ENCODE assay signal across 24 cellular contexts in the genomic region with DNA sequence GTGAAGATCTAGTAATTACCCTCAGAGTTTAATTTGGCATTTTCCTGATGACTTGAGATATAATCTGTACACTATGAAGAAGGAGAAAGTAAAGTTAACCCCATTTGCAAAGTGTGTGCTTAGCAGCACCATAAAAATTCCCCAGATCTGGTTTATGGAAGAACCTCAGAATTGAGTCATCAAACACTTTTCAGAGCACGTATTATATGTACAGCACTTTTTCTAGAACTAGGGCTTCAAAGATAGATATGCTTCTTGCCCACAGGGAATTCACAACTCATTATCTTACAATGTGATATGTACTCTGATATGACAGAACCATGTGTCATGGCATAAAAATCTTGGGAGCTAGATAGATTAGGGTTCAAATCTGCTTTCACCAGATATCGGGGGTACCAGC.
DNase-seq lines count a peak whose midpoint lies in the region; ATAC-seq and TF ChIP-seq lines count a peak whose summit lies in the region.
"Had no signal": no experiment of that assay in that cellular context is flagged by ENCODE, and none has a peak within 500 bp of the region (broad histone marks: within the 10 kb centered on the region; RNA-seq: fewer than 3 reads in every experiment).

No MANE protein-coding gene starts in this region.

- H3K27ac Mint-ChIP-seq in activated CD4-positive, alpha-beta T cell treated with anti-CD3 and anti-CD28 coated beads, Interleukin-2, amount 10 ng/mL, durations not matched to agents 7 days and 5 days = no peak overlapping the region
- H3K27ac Mint-ChIP-seq: activated CD8-positive, alpha-beta T cell treated with anti-CD3 and anti-CD28 coated beads for 36 hours; activated naive CD8-positive, alpha-beta T cell; CD8-positive, alpha-beta T cell; IgD-negative memory B cell; stimulated activated naive CD8-positive, alpha-beta T cell treated with anti-CD3 and anti-CD28 coated beads, Interleukin-15, Interleukin-2, amounts not matched to agents 100 ng/mL and 50 ng/mL, for 24 hours had no signal

- no peaks in the 10 kb centered on the region for H3K4me1 Mint-ChIP-seq in activated CD4-positive, alpha-beta T cell treated with anti-CD3 and anti-CD28 coated beads, Interleukin-2, amount 10 ng/mL, durations not matched to agents 7 days and 5 days

- no peak for TF ChIP-seq CTCF in fibroblast of villous mesenchyme (IDR thresholded peaks at IDR 0.05; ENCODE audit: insufficient read depth, low read depth, low read length)

- H3K36me3 Mint-ChIP-seq in activated CD4-positive, alpha-beta T cell treated with anti-CD3 and anti-CD28 coated beads, Interleukin-2, amount 10 ng/mL, durations not matched to agents 7 days and 5 days (ENCODE audit: low read depth) = no peaks in the 10 kb centered on the region
- H3K36me3 Mint-ChIP-seq: activated naive CD8-positive, alpha-beta T cell; CD8-positive, alpha-beta T cell; IgD-negative memory B cell had no signal

- ATAC-seq in GM21825 (IDR thresholded peaks at IDR 0.05; ENCODE audit: unreplicated experiment) = no peak
- ATAC-seq: activated CD4-positive, CD25-positive, alpha-beta regulatory T cell treated with anti-CD3 and anti-CD28 coated beads, Interleukin-2, amount 50 U/mL, for 24 hours; activated CD8-positive, alpha-beta T cell treated with anti-CD3 and anti-CD28 coated beads for 36 hours; CD8-positive, alpha-beta T cell had no signal

- H3K4me3 Mint-ChIP-seq in activated CD4-positive, alpha-beta T cell treated with anti-CD3 and anti-CD28 coated beads, Interleukin-2, amount 10 ng/mL, durations not matched to agents 7 days and 5 days = no peak overlapping the region
- H3K4me3 Mint-ChIP-seq: activated CD8-positive, alpha-beta T cell treated with anti-CD3 and anti-CD28 coated beads for 36 hours; activated naive CD8-positive, alpha-beta T cell; CD8-positive, alpha-beta T cell; IgD-negative memory B cell; stimulated activated naive CD8-positive, alpha-beta T cell treated with anti-CD3 and anti-CD28 coated beads, Interleukin-15, Interleukin-2, amounts not matched to agents 100 ng/mL and 50 ng/mL, for 24 hours had no signal

- H3K4me3 ChIP-seq in fibroblast of villous mesenchyme (ENCODE audit: low read depth, low read length) = no peak overlapping the region
- H3K4me3 ChIP-seq: ascending aorta, MG63, sigmoid colon, thyroid gland had no signal

- no peaks in the 10 kb centered on the region for H3K9me3 Mint-ChIP-seq in activated CD4-positive, alpha-beta T cell treated with anti-CD3 and anti-CD28 coated beads, Interleukin-2, amount 10 ng/mL, durations not matched to agents 7 days and 5 days
- H3K9me3 Mint-ChIP-seq: activated CD8-positive, alpha-beta T cell treated with anti-CD3 and anti-CD28 coated beads for 36 hours; CD8-positive, alpha-beta T cell; IgD-negative memory B cell; stimulated activated naive CD8-positive, alpha-beta T cell treated with anti-CD3 and anti-CD28 coated beads, Interleukin-15, Interleukin-2, amounts not matched to agents 100 ng/mL and 50 ng/mL, for 24 hours had no signal

- POLR2A ChIA-PET in activated CD4-positive, alpha-beta T cell treated with anti-CD3 and anti-CD28 coated beads, Interleukin-2, amount 10 ng/mL, durations not matched to agents 7 days and 5 days (lab: Charles Lee) = no interaction called here

- DNase-seq in LHCN-M2 (ENCODE audit: low read depth) (peak; percentile 21), amniotic epithelial cell (ENCODE audit: low read depth) (peak; percentile 78), fibroblast of villous mesenchyme (ENCODE audit: low read depth) (peak; percentile 63), superior temporal gyrus (ENCODE audit: extremely low spot score) (peak; percentile 28), hypothalamus (lab: John Stamatoyannopoulos, UW) (no peak)
- no peak for DNase-seq in activated CD4-positive, alpha-beta T cell treated with anti-CD3 and anti-CD28 coated beads, Interleukin-2, amount 10 ng/mL, durations not matched to agents 7 days and 5 days
- DNase-seq: activated CD8-positive, alpha-beta T cell treated with anti-CD3 and anti-CD28 coated beads for 36 hours; AML-193; CD8-positive, alpha-beta T cell; GDM1; islet precursor cell; MG63; NCI-H1417; NCI-H510A; NK-92 treated with Interleukin-12 subunit alpha and Interleukin-12 subunit beta, amount 100 ng/mL, for 24 hours; sigmoid colon; stimulated activated CD4-positive, alpha-beta T cell treated with anti-CD3 and anti-CD28 coated beads, Interleukin-15, amount 100 ng/mL, for 24 hours; thyroid gland had no signal

- H3K27me3 Mint-ChIP-seq in activated CD4-positive, alpha-beta T cell treated with anti-CD3 and anti-CD28 coated beads, Interleukin-2, amount 10 ng/mL, durations not matched to agents 7 days and 5 days = no peaks in the 10 kb centered on the region
- H3K27me3 Mint-ChIP-seq: activated CD8-positive, alpha-beta T cell treated with anti-CD3 and anti-CD28 coated beads for 36 hours; activated naive CD8-positive, alpha-beta T cell; IgD-negative memory B cell; stimulated activated naive CD8-positive, alpha-beta T cell treated with anti-CD3 and anti-CD28 coated beads, Interleukin-15, Interleukin-2, amounts not matched to agents 100 ng/mL and 50 ng/mL, for 24 hours had no signal

- CTCF ChIA-PET in activated CD4-positive, alpha-beta T cell treated with anti-CD3 and anti-CD28 coated beads, Interleukin-2, amount 10 ng/mL, durations not matched to agents 7 days and 5 days (lab: Charles Lee) = no interaction called here

Comparison
In these comparisons a context has a peak if more than half of its experiments do, and no peak if none do; other contexts are left out.
1. DNase-seq: peak in LHCN-M2 (single experiment), amniotic epithelial cell (single experiment), fibroblast of villous mesenchyme (single experiment) and superior temporal gyrus (single experiment); none in activated CD4-positive, alpha-beta T cell treated with anti-CD3 and anti-CD28 coated beads, Interleukin-2, amount 10 ng/mL, durations not matched to agents 7 days and 5 days (single experiment) and hypothalamus (0 of 51).